ENCODE assay signal across 15 cellular contexts in genomic region chr9:131447148-131447547, GRCh38. TPM values are rescaled to one million over a fixed set of nuclear protein-coding genes. Genes with fewer than 3 reads are reported as not detected.
DNase-seq lines count a peak whose midpoint lies in the region; ATAC-seq and TF ChIP-seq lines count a peak whose summit lies in the region.
"Had no signal": no experiment of that assay in that cellular context is flagged by ENCODE, and none has a peak within 500 bp of the region (broad histone marks: within the 10 kb centered on the region; RNA-seq: fewer than 3 reads in every experiment).

No MANE protein-coding gene starts in this region.

- peaks cover 75% of the 10 kb centered on the region for H3K36me3 Mint-ChIP-seq in activated CD4-positive, alpha-beta T cell treated with anti-CD3 and anti-CD28 coated beads, Interleukin-2, amount 10 ng/mL, durations not matched to agents 24 days and 14 days (ENCODE audit: low read depth)
- H3K36me3 Mint-ChIP-seq in T-helper 17 cell (ENCODE audit: low read depth): peaks cover 3% of the 10 kb centered on the region

- peaks cover 18% of the 10 kb centered on the region for H3K4me1 Mint-ChIP-seq in activated CD4-positive, alpha-beta T cell treated with anti-CD3 and anti-CD28 coated beads, Interleukin-2, amount 10 ng/mL, durations not matched to agents 24 days and 14 days
- H3K4me1 Mint-ChIP-seq in T-helper 17 cell: peaks cover 7% of the 10 kb centered on the region

- intact Hi-C loops in activated CD4-positive, alpha-beta T cell treated with anti-CD3 and anti-CD28 coated beads, Interleukin-2, amount 10 ng/mL, durations not matched to agents 24 days and 14 days (cut with micrococcal nuclease): loop anchor here (5.0 to 10.0 kb wide), 2 partner anchors 35 to 52 kb away; partner anchors contain the start of gene PRRC2B
- intact Hi-C loops in posterior vena cava (cut with DNase I): no loop called here

- H3K27ac Mint-ChIP-seq in activated CD4-positive, alpha-beta T cell treated with anti-CD3 and anti-CD28 coated beads, Interleukin-2, amount 10 ng/mL, durations not matched to agents 24 days and 14 days: peak overlapping the region; percentile 31
- peak overlapping the region; percentile 65 for H3K27ac Mint-ChIP-seq in T-helper 17 cell

- no peak overlapping the region for H3K4me3 Mint-ChIP-seq in activated CD4-positive, alpha-beta T cell treated with anti-CD3 and anti-CD28 coated beads, Interleukin-2, amount 10 ng/mL, durations not matched to agents 24 days and 14 days
- H3K4me3 Mint-ChIP-seq in T-helper 17 cell: no peak overlapping the region
- H3K4me3 Mint-ChIP-seq: T-helper 1 cell treated with Interleukin-12 subunit alpha and Interleukin-12 subunit beta and Interleukin-4 antibody, amounts not matched to agents 30 μg/mL and 1 μg/mL, for 36 hours had no signal

- H3K27me3 Mint-ChIP-seq in activated CD4-positive, alpha-beta T cell treated with anti-CD3 and anti-CD28 coated beads, Interleukin-2, amount 10 ng/mL, durations not matched to agents 24 days and 14 days: no peaks in the 10 kb centered on the region
- no peaks in the 10 kb centered on the region for H3K27me3 Mint-ChIP-seq in T-helper 17 cell

- no peak for ATAC-seq in T-helper 17 cell
- ATAC-seq in foreskin keratinocyte: peak; percentile 27
- ATAC-seq: A549 had no signal

- no peaks in the 10 kb centered on the region for H3K4me1 ChIP-seq in foreskin keratinocyte
- H3K4me1 ChIP-seq: A549 had no signal

- H3K9me3 Mint-ChIP-seq in activated CD4-positive, alpha-beta T cell treated with anti-CD3 and anti-CD28 coated beads, Interleukin-2, amount 10 ng/mL, durations not matched to agents 24 days and 14 days: no peaks in the 10 kb centered on the region
- H3K9me3 Mint-ChIP-seq: T-helper 1 cell treated with Interleukin-12 subunit alpha and Interleukin-12 subunit beta and Interleukin-4 antibody, amounts not matched to agents 30 μg/mL and 1 μg/mL, for 36 hours had no signal

- no peak for TF ChIP-seq CTCF in foreskin keratinocyte (conservative IDR thresholded peaks at IDR 0.05)

- DNase-seq in activated CD4-positive, alpha-beta T cell treated with anti-CD3 and anti-CD28 coated beads, Interleukin-2, amount 10 ng/mL, durations not matched to agents 24 days and 14 days: no peak
- DNase-seq in activated CD4-positive, alpha-beta T cell treated with anti-CD3 and anti-CD28 coated beads for 48 hours: no peak
- DNase-seq in T-helper 17 cell (no peak), foreskin keratinocyte (peak in 1 of 2 donors; percentile 6), posterior vena cava (ENCODE audit: low spot score) (peak; percentile 28), SW 1271 (lab: John Stamatoyannopoulos, UW) (no peak), medulla oblongata (ENCODE audit: extremely low spot score) (no peak), germinal center (ENCODE audit: low spot score) (no peak)
- DNase-seq: aorta, NCI-H2171 had no signal

- H3K9me3 ChIP-seq in T-helper 17 cell (ENCODE audit: control insufficient read depth, low read length, poor library complexity, severe bottlenecking): no peaks in the 10 kb centered on the region
- H3K9me3 ChIP-seq: A549, tibial nerve had no signal

- no peak overlapping the region for H3K27ac ChIP-seq in foreskin keratinocyte
- H3K27ac ChIP-seq: A549, epithelial cell of prostate, HL-60 had no signal

- no peaks in the 10 kb centered on the region for H3K27me3 ChIP-seq in foreskin keratinocyte
- H3K27me3 ChIP-seq: tibial nerve had no signal

RNA-seq across cellular contexts. Expression of gene PRRC2B, which starts 53.3 kb away (rescaled TPM):
- total RNA-seq in activated CD4-positive, alpha-beta T cell treated with anti-CD3 and anti-CD28 coated beads, Interleukin-2, amount 10 ng/mL, durations not matched to agents 24 days and 14 days: 114 and 128 TPM in 2 replicates
- total RNA-seq in T-helper 17 cell (100 to 1,000 TPM; 193 to 241 TPM), foreskin keratinocyte (85.0 and 89.2 TPM in 2 replicates), posterior vena cava (100 to 1,000 TPM; 148 to 151 TPM)
- polyA plus RNA-seq in foreskin keratinocyte: 29.7 and 32.0 TPM in 2 replicates

RNA-seq across cellular contexts. Expression of gene POMT1, which starts 55.6 kb away (rescaled TPM):
- total RNA-seq in activated CD4-positive, alpha-beta T cell treated with anti-CD3 and anti-CD28 coated beads, Interleukin-2, amount 10 ng/mL, durations not matched to agents 24 days and 14 days: 32.8 and 34.6 TPM in 2 replicates
- 10 to 100 TPM; 50.0 to 54.0 TPM for total RNA-seq in T-helper 17 cell
- 13.5 and 15.9 TPM in 2 replicates for total RNA-seq in foreskin keratinocyte
- polyA plus RNA-seq in foreskin keratinocyte: 10.5 and 12.5 TPM in 2 replicates
- total RNA-seq in posterior vena cava: 10 to 100 TPM; 18.2 to 22.8 TPM
